Comparison of ENCODE assay signal across 27 cellular contexts in genomic region chr2:224688996-224689395, GRCh38. TPM values are rescaled to one million over a fixed set of nuclear protein-coding genes. Genes with fewer than 3 reads are reported as not detected.
"Had no signal": no experiment of that assay in that cellular context is flagged by ENCODE, and none has a peak within 500 bp of the region (broad histone marks: within the 10 kb centered on the region; RNA-seq: fewer than 3 reads in every experiment).

No MANE protein-coding gene starts in this region.

- H3K9me3 ChIP-seq: ovary, psoas muscle, right lobe of liver, sigmoid colon, stomach, thoracic aorta, thyroid gland, upper lobe of right lung, uterus had no signal

- ATAC-seq: naive thymus-derived CD4-positive, alpha-beta T cell; natural killer cell; psoas muscle; right cardiac atrium; right lobe of liver; stimulated activated effector memory CD8-positive, alpha-beta T cell treated with anti-CD3 and anti-CD28 coated beads, Interleukin-12 subunit alpha, Interleukin-12 subunit beta, amount 100 ng/mL, for 72 hours; stimulated activated naive B cell treated with anti-CD40 and anti-IgM and Interleukin-4, amounts not matched to agents 10 μg/mL and 1 μg/mL and 100 μg/mL, for 72 hours; upper lobe of right lung had no signal

- H3K79me2 ChIP-seq: parathyroid adenoma had no signal

- H3K9ac ChIP-seq: neural progenitor cell, parathyroid adenoma had no signal

- H3K4me1 ChIP-seq: neural progenitor cell, parathyroid adenoma, psoas muscle, right lobe of liver, sigmoid colon, stomach, thyroid gland, tibial nerve, upper lobe of right lung, uterus had no signal

- H3K27ac ChIP-seq: neural progenitor cell, ovary, parathyroid adenoma, psoas muscle, right lobe of liver, sigmoid colon, stomach, thoracic aorta, thyroid gland, tibial nerve, upper lobe of right lung, uterus had no signal

- H2AFZ ChIP-seq: neural progenitor cell, parathyroid adenoma had no signal

- H3K36me3 ChIP-seq: neural progenitor cell, ovary, right lobe of liver, sigmoid colon, stomach, thoracic aorta, thyroid gland, tibial nerve, upper lobe of right lung, uterus had no signal

- H3K4me3 ChIP-seq: neural progenitor cell, ovary, psoas muscle, right lobe of liver, sigmoid colon, stomach, thoracic aorta, thyroid gland, tibial nerve, upper lobe of right lung, uterus had no signal

- H3K27me3 ChIP-seq: neural progenitor cell, ovary, right lobe of liver, sigmoid colon, stomach, thyroid gland, tibial nerve, upper lobe of right lung, uterus had no signal

- DNase-seq: naive thymus-derived CD4-positive, alpha-beta T cell; natural killer cell; occipital lobe; ovary; posterior cingulate gyrus; psoas muscle; right cardiac atrium; right lobe of liver; sigmoid colon; small intestine; stimulated activated CD4-positive, alpha-beta T cell treated with anti-CD3 and anti-CD28 coated beads, Interleukin-15, amount 100 ng/mL, for 24 hours; stimulated activated CD4-positive, alpha-beta T cell treated with anti-CD3 and anti-CD28 coated beads, Interleukin-2, amount 100 ng/mL, for 24 hours; stimulated activated CD4-positive, alpha-beta T cell treated with anti-CD3 and anti-CD28 coated beads, Interleukin-2, amount 100 ng/mL, for 48 hours; stimulated activated CD4-positive, alpha-beta T cell treated with anti-CD3 and anti-CD28 coated beads, Interleukin-4, amount 100 ng/mL, for 24 hours; stimulated activated naive B cell treated with anti-CD40 and anti-IgM and Interleukin-4, amounts not matched to agents 10 μg/mL and 1 μg/mL and 100 μg/mL, for 72 hours; stimulated activated naive CD4-positive, alpha-beta T cell treated with Interleukin-2 at 50 U/mL for 16 hours; stomach; thyroid gland; upper lobe of right lung; uterus had no signal

- H3K4me2 ChIP-seq: neural progenitor cell had no signal

RNA-seq across cellular contexts. Expression of gene CCDC195, which starts 27.2 kb away (rescaled TPM):
- polyA plus RNA-seq: naive thymus-derived CD4-positive, alpha-beta T cell; neural cell; ovary; psoas muscle; right cardiac atrium; sigmoid colon; small intestine; stomach; urinary bladder had no signal
